ENCODE assay signal across 19 cellular contexts in genomic region chr7:92784935-92785334, GRCh38.
"Had no signal": no experiment of that assay in that cellular context is flagged by ENCODE, and none has a peak within 500 bp of the region (broad histone marks: within the 10 kb centered on the region; RNA-seq: fewer than 3 reads in every experiment).

No MANE protein-coding gene starts in this region.

- DNase-seq: activated CD4-positive, alpha-beta memory T cell treated with anti-CD3 and anti-CD28 coated beads for 36 hours; activated CD4-positive, alpha-beta T cell treated with anti-CD3 and anti-CD28 coated beads for 1 hour; activated CD8-positive, alpha-beta memory T cell treated with anti-CD3 and anti-CD28 coated beads, Interleukin-2, amount 50 U/mL, for 4 hours; activated effector memory CD4-positive, alpha-beta T cell treated with Interleukin-2 at 50 U/mL for 16 hours; amygdala; brain microvascular endothelial cell; effector memory CD8-positive, alpha-beta T cell; foreskin melanocyte; heart left ventricle; mesendoderm; ovary; spleen; stimulated activated naive CD8-positive, alpha-beta T cell treated with anti-CD3 and anti-CD28 coated beads, Interleukin-15, amount 100 ng/mL, for 72 hours; T-helper 9 cell had no signal

- H3K27ac ChIP-seq: brain microvascular endothelial cell, ovary, spleen had no signal

- H3K27me3 Mint-ChIP-seq: activated CD4-positive, alpha-beta memory T cell treated with anti-CD3 and anti-CD28 coated beads for 36 hours; dendritic cell treated with granulocyte-macrophage colony-stimulating factor and Interleukin-4, amounts not matched to agents 40 ng/mL and 50 ng/mL, for 4 days; effector memory CD8-positive, alpha-beta T cell; stimulated activated naive CD8-positive, alpha-beta T cell treated with anti-CD3 and anti-CD28 coated beads, Interleukin-15, amount 100 ng/mL, for 72 hours had no signal

- H3K27me3 ChIP-seq: brain microvascular endothelial cell, heart left ventricle, neural progenitor cell, ovary, spleen had no signal

- H3K9me3 Mint-ChIP-seq: effector memory CD8-positive, alpha-beta T cell had no signal

- H3K4me3 Mint-ChIP-seq: activated CD4-positive, alpha-beta memory T cell treated with anti-CD3 and anti-CD28 coated beads for 36 hours; dendritic cell treated with granulocyte-macrophage colony-stimulating factor and Interleukin-4, amounts not matched to agents 40 ng/mL and 50 ng/mL, for 4 days; effector memory CD8-positive, alpha-beta T cell; neural progenitor cell; stimulated activated naive CD8-positive, alpha-beta T cell treated with anti-CD3 and anti-CD28 coated beads, Interleukin-15, amount 100 ng/mL, for 72 hours had no signal

- H3K9me3 ChIP-seq: ovary, thoracic aorta had no signal

- H3K4me3 ChIP-seq: heart left ventricle, neural progenitor cell, ovary, spleen, thoracic aorta had no signal

- H3K36me3 ChIP-seq: brain microvascular endothelial cell, heart left ventricle, neural progenitor cell, ovary, spleen, thoracic aorta had no signal

- H3K9ac ChIP-seq: neural progenitor cell had no signal

- H3K27ac Mint-ChIP-seq: activated CD4-positive, alpha-beta memory T cell treated with anti-CD3 and anti-CD28 coated beads for 36 hours; dendritic cell treated with granulocyte-macrophage colony-stimulating factor and Interleukin-4, amounts not matched to agents 40 ng/mL and 50 ng/mL, for 4 days; effector memory CD8-positive, alpha-beta T cell had no signal

- ATAC-seq: activated naive CD4-positive, alpha-beta T cell treated with anti-CD3 and anti-CD28 coated beads, Interleukin-2, amount 50 U/mL, for 72 hours; effector memory CD8-positive, alpha-beta T cell; heart left ventricle; sciatic nerve; stimulated activated naive CD8-positive, alpha-beta T cell treated with anti-CD3 and anti-CD28 coated beads, Interleukin-15, amount 100 ng/mL, for 72 hours had no signal
